8 cellular contexts compared by ENCODE assay signal in genomic region chr6:797479-798077, GRCh38.
DNase-seq lines count a peak whose midpoint lies in the region; ATAC-seq and TF ChIP-seq lines count a peak whose summit lies in the region.

No MANE protein-coding gene starts in this region.

- no peak for ATAC-seq in HG03442 (IDR thresholded peaks at IDR 0.05; ENCODE audit: unreplicated experiment)

- no peak overlapping the region for H3K4ac ChIP-seq in mesendoderm (ENCODE audit: low read depth, low read length)

- no peak overlapping the region for H3K4me2 ChIP-seq in mesendoderm (ENCODE audit: low read length)

- peak; percentile 4 for DNase-seq in DMS79 treated with DMSO at 0.1 percent for 48 hours (lab: John Stamatoyannopoulos, UW)
- DNase-seq in DMS79 (lab: John Stamatoyannopoulos, UW) = no peak
- peak; percentile 35 for DNase-seq in LHCN-M2 (ENCODE audit: low read depth)
- peak; percentile 28 for DNase-seq in SKM-1 treated with dmso at 0.1 percent for 144 hours (lab: John Stamatoyannopoulos, UW; ENCODE audit: unreplicated experiment)
- DNase-seq in dorsolateral prefrontal cortex = peak in 3 of 10 donors; percentile 27 to 59 (median 31)
- DNase-seq in mesendoderm = peak; percentile 47
- DNase-seq in ureter (ENCODE audit: low spot score) = peak; percentile 65

- H3K27ac ChIP-seq in dorsolateral prefrontal cortex = no peak overlapping the region
- H3K27ac ChIP-seq in mesendoderm (ENCODE audit: low read depth, low read length) = no peak overlapping the region

- no peak overlapping the region for H2AK5ac ChIP-seq in mesendoderm (ENCODE audit: low read length)

- H2BK5ac ChIP-seq in mesendoderm (ENCODE audit: low read length) = no peak overlapping the region

- TF ChIP-seq CTCF in dorsolateral prefrontal cortex (IDR thresholded peaks at IDR 0.05 in 54 of 56, conservative IDR thresholded peaks at IDR 0.05 in 2 of 56; ENCODE audit: low read depth in 1 of 56, partially characterized antibody in 56 of 56) = peak; percentile 54 to 95 (median 86)

- H4K5ac ChIP-seq in mesendoderm (ENCODE audit: low read length) = no peak overlapping the region

- no peak overlapping the region for H2BK15ac ChIP-seq in mesendoderm (replicated peaks; ENCODE audit: low read depth)

- H3K79me2 ChIP-seq in mesendoderm (ENCODE audit: control insufficient read depth, insufficient read depth, low read length) = no peaks in the 10 kb centered on the region

- H3K9ac ChIP-seq in mesendoderm (ENCODE audit: low read length) = no peak overlapping the region

- no peaks in the 10 kb centered on the region for H3K4me1 ChIP-seq in mesendoderm (ENCODE audit: control insufficient read depth, low read depth, low read length)

- H3K79me1 ChIP-seq in mesendoderm (ENCODE audit: low read length) = no peaks in the 10 kb centered on the region

- no peaks in the 10 kb centered on the region for H3K36me3 ChIP-seq in mesendoderm (ENCODE audit: control insufficient read depth, insufficient read depth, low read length)

- H3K27me3 ChIP-seq in dorsolateral prefrontal cortex (peaks cover 0 to 39% (median 0%) of the 10 kb centered on the region in 45 donors), mesendoderm (ENCODE audit: insufficient read depth, low read length, poor library complexity) (no peaks in the 10 kb centered on the region)

- WGBS in mesendoderm (ENCODE audit: extremely low coverage, insufficient coverage, low lambda C conversion rate) = no CpG with 5 or more reads among the region's 5 CpGs

- no peak overlapping the region for H2BK120ac ChIP-seq in mesendoderm (ENCODE audit: low read depth, low read length)

- H3K4me3 ChIP-seq in dorsolateral prefrontal cortex (no peak overlapping the region), mesendoderm (ENCODE audit: low read length) (no peak overlapping the region)

- intact Hi-C loops in dorsolateral prefrontal cortex (cut with DNase I) = loop anchor here (5.0 to 10.0 kb wide), 4 partner anchors 173 to 600 kb away; partner anchors contain the start of gene FOXQ1 (in 1 of the 2)

- no peak overlapping the region for H3K23ac ChIP-seq in mesendoderm (ENCODE audit: low read length)

- no peak overlapping the region for H4K8ac ChIP-seq in mesendoderm (ENCODE audit: low read depth, low read length)

- no peak overlapping the region for H3K18ac ChIP-seq in mesendoderm (ENCODE audit: low read length)

- H3K56ac ChIP-seq in mesendoderm (ENCODE audit: low read length) = no peak overlapping the region
